In genomic region chr11:36594316-36594989, GRCh38 we compare ENCODE assay signal across 1 cellular context.
TF ChIP-seq lines count a peak whose summit lies in the region.

Gene IFTAP (plus strand): TSS chr11:36594502. CDS start chr11:36610104, 15,602 bp downstream.

TF ChIP-seq in K562, 482 proteins besides CTCF, POLR2A, EP300 and RAD21 (continued from another document and continues in another):
- TF ChIP-seq NKRF (IDR thresholded peaks at IDR 0.05; ENCODE audit: borderline replicate concordance) (no peak), ZNF408 (CRISPR knock-in tag; IDR thresholded peaks at IDR 0.05; ENCODE audit: low read depth) (no peak), ZBTB40 (IDR thresholded peaks at IDR 0.05) (peak; percentile 94), ZBTB40 (CRISPR knock-in tag; IDR thresholded peaks at IDR 0.05) (no peak), ZNF324 (CRISPR knock-in tag; IDR thresholded peaks at IDR 0.05) (no peak), TAL1 (IDR thresholded peaks at IDR 0.05) (no peak), ZNF175 (CRISPR knock-in tag; IDR thresholded peaks at IDR 0.05; ENCODE audit: low read depth) (peak; percentile 91), ZHX1 (conservative IDR thresholded peaks at IDR 0.05; ENCODE audit: low read length) (no peak), SRSF7 (optimal IDR thresholded peaks at IDR 0.05; ENCODE audit: low read depth, low read length) (no peak), KLF16 (IDR thresholded peaks at IDR 0.05) (no peak), ZNF280B (CRISPR knock-in tag; IDR thresholded peaks at IDR 0.05) (no peak), ZBTB2 (IDR thresholded peaks at IDR 0.05) (no peak), NCOA1 (IDR thresholded peaks at IDR 0.05; ENCODE audit: low read depth) (peak; percentile 98), L3MBTL2 (IDR thresholded peaks at IDR 0.05) (peak; percentile 93), SIX5 (IDR thresholded peaks at IDR 0.05; ENCODE audit: borderline replicate concordance in 1 of 2, insufficient read depth in 1 of 2, low read depth in 1 of 2, low read length in 2 of 2) (peak; percentile 99 to 100), ZNF274 (IDR thresholded peaks at IDR 0.05; ENCODE audit: borderline replicate concordance, low read depth, low read length) (no peak), NFE2 (IDR thresholded peaks at IDR 0.05; ENCODE audit: low read depth) (peak; percentile 72), NRF1 (conservative IDR thresholded peaks at IDR 0.05 in 1 of 2, IDR thresholded peaks at IDR 0.05 in 1 of 2) (peak; percentile 4 to 39; a peak in 1 of 4 replicates), ELK3 (CRISPR knock-in tag; IDR thresholded peaks at IDR 0.05) (no peak), ZNF384 (IDR thresholded peaks at IDR 0.05; ENCODE audit: low read depth, low read length) (no peak), TRIM28 (IDR thresholded peaks at IDR 0.05) (0 out of 2 replicates have a peak, but pooled peaks have one; percentile 27), ZBTB11 (CRISPR knock-in tag; IDR thresholded peaks at IDR 0.05) (peak; percentile 94 to 99 (median 99)), HMG20A (CRISPR knock-in tag; conservative IDR thresholded peaks at IDR 0.05) (no peak), HEY1 (CRISPR knock-in tag; IDR thresholded peaks at IDR 0.05; ENCODE audit: borderline replicate concordance) (peak; percentile 60; the same call in 1 of the 2 replicates), DIDO1 (tag; IDR thresholded peaks at IDR 0.05; ENCODE audit: low read depth) (peak; percentile 100), TSHZ1 (CRISPR knock-in tag; IDR thresholded peaks at IDR 0.05) (no peak), E2F3 (CRISPR knock-in tag; IDR thresholded peaks at IDR 0.05) (no peak), KDM2B (CRISPR knock-in tag; IDR thresholded peaks at IDR 0.05) (no peak), SNRNP70 (optimal IDR thresholded peaks at IDR 0.05; ENCODE audit: low read depth, low read length) (no peak), POLR2H (tag; IDR thresholded peaks at IDR 0.05; ENCODE audit: low read depth) (no peak), POU5F1 (IDR thresholded peaks at IDR 0.05; ENCODE audit: borderline replicate concordance, low read depth, low read length, partially characterized antibody) (peak; percentile 70)
